1 cellular context compared by ENCODE assay signal in the genomic region with DNA sequence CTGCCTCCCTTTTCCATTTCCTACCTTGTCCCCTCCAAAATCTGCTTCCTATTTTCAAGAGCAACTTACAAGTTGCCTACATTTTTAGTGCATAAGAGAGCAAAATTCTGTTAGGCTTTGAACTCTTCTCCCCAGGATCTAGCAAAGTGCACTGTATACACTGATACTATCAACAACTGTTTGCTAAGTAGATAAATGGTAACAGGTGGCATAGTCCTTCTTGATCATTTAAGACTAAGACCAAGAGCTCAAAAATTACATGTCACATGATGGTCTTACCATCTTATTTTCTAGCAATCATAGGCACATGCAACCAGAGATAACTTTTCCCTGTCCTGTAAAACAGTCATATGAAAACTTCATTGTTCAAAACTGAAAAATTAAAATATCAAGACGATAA.
TF ChIP-seq lines count a peak whose summit lies in the region.

No MANE protein-coding gene starts in this region.

TF ChIP-seq in K562, 482 proteins besides CTCF, POLR2A, EP300 and RAD21:
- no peak for TF ChIP-seq BRD9 (IDR thresholded peaks at IDR 0.05; ENCODE audit: low read depth, partially characterized antibody)
- TF ChIP-seq, protein P1, sequence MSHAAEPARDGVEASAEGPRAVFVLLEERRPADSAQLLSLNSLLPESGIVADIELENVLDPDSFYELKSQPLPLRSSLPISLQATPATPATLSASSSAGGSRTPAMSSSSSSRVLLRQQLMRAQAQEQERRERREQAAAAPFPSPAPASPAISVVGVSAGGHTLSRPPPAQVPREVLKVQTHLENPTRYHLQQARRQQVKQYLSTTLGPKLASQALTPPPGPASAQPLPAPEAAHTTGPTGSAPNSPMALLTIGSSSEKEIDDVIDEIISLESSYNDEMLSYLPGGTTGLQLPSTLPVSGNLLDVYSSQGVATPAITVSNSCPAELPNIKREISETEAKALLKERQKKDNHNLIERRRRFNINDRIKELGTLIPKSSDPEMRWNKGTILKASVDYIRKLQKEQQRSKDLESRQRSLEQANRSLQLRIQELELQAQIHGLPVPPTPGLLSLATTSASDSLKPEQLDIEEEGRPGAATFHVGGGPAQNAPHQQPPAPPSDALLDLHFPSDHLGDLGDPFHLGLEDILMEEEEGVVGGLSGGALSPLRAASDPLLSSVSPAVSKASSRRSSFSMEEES (CRISPR knock-in tag; IDR thresholded peaks at IDR 0.05), result peak; percentile 32
